In the genomic region with DNA sequence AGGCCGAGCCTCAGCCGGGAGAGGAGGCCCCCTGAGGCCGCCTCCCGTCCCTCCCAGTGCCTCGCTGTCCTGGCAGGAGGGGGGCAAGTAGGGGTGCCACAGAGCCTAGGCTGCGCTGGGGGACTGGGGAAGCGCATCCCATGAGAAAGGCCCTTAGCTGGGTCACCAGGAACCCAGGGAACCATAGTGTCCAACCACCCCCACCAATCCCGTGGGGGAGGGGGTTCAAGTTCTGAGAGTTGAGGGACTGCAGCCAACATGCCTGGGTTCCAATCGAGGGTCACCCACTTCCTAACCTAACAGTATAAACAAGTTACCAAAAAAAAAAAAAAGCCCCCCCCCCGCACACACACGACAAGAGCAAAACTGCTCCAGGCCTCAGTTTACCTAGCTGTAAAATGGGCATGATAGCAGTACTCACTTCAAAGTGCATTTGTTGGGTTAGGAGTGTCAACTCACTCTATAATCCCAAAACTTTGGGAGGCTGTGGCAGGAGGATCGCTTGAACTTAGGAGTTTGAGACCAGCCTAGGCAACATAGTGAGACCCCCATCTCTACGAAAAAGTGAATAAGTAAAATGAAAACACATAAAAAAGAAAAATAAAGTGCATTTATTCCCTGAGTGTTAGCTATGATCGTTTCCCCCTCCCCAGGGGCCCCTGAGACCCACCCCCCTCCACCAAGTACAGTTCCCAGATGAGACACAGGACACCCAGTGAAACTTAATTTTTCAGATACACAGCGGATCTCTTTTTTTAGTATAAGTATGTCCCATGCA, we compare ENCODE assay signal across 8 cellular contexts. TPM values are rescaled to one million over a fixed set of nuclear protein-coding genes. Genes with fewer than 3 reads are reported as not detected.
DNase-seq lines count a peak whose midpoint lies in the region; ATAC-seq and TF ChIP-seq lines count a peak whose summit lies in the region.

No MANE protein-coding gene starts in this region.

- H3K9ac ChIP-seq in ES-I3 (ENCODE audit: low read depth, low read length) (peak overlapping the region; percentile 66; the same call in 1 of the 2 replicates), SK-N-MC (ENCODE audit: insufficient read length) (no peak overlapping the region)

- H3K27ac ChIP-seq in SK-N-MC (peak overlapping the region; percentile 99), esophagus squamous epithelium (peak overlapping the region; percentile 98 to 100 (median 98)), psoas muscle (peak overlapping the region; percentile 97)

- peak in 2 of 4 donors; percentile 1 to 17 for TF ChIP-seq POLR2A in esophagus squamous epithelium (IDR thresholded peaks at IDR 0.05)

- H3K4me1 ChIP-seq in ES-I3 (ENCODE audit: insufficient read depth, low read length) (peaks cover 34% of the 10 kb centered on the region), esophagus squamous epithelium (peaks cover 65 to 98% (median 66%) of the 10 kb centered on the region in 3 donors), psoas muscle (peaks cover 58% of the 10 kb centered on the region)

- WGBS in esophagus squamous epithelium, 2 donors = 41 to 73% methylated on average over 6 to 8 of the region's 15 CpGs
- 27 to 33% (median 31%) methylated on average over 13 to 15 of the region's 15 CpGs for WGBS in psoas muscle, 3 donors

- peak in 1 of 6 experiments; percentile 38 for TF ChIP-seq CTCF in esophagus squamous epithelium (IDR thresholded peaks at IDR 0.05)
- TF ChIP-seq CTCF in psoas muscle (IDR thresholded peaks at IDR 0.05) = no peak

- H3K4me3 ChIP-seq in SK-N-MC (peak overlapping the region; percentile 82), esophagus squamous epithelium (peak overlapping the region; percentile 37 to 74 (median 56)), psoas muscle (peak overlapping the region; percentile 71)

- H3K36me3 ChIP-seq in ES-I3 (ENCODE audit: insufficient read depth, low read length) (no peaks in the 10 kb centered on the region), SK-N-MC (ENCODE audit: insufficient read depth, low read length) (no peaks in the 10 kb centered on the region), esophagus squamous epithelium (no peaks in the 10 kb centered on the region), psoas muscle (ENCODE audit: insufficient read depth in 1 of 2, low read depth in 1 of 2) (no peaks in the 10 kb centered on the region)

- H3K27me3 ChIP-seq in esophagus squamous epithelium = no peaks in the 10 kb centered on the region
- no peaks in the 10 kb centered on the region for H3K27me3 ChIP-seq in psoas muscle (ENCODE audit: insufficient read depth in 3 of 3, low read length in 2 of 3)

- ATAC-seq in psoas muscle (no peak), GM21786 (IDR thresholded peaks at IDR 0.05; ENCODE audit: unreplicated experiment) (no peak)

- intact Hi-C loops in esophagus squamous epithelium (cut with DNase I) = no loop called here
- intact Hi-C loops in psoas muscle (cut with DNase I) = no loop called here

- H3K9me3 ChIP-seq in ES-I3 (ENCODE audit: control insufficient read depth, insufficient read depth, low read length) (no peaks in the 10 kb centered on the region), SK-N-MC (ENCODE audit: low read depth, low read length) (no peaks in the 10 kb centered on the region), esophagus squamous epithelium (no peaks in the 10 kb centered on the region), psoas muscle (no peaks in the 10 kb centered on the region)

- no peak for DNase-seq in SK-N-MC (ENCODE audit: low read depth, low spot score)
- no peak for DNase-seq in esophagus squamous epithelium (lab: John Stamatoyannopoulos, UW)
- no peak for DNase-seq in psoas muscle
- no peak for DNase-seq in activated CD8-positive, alpha-beta memory T cell treated with anti-CD3 and anti-CD28 coated beads, Interleukin-2, amount 50 U/mL, for 4 hours
- DNase-seq in NCI-H1417 (lab: John Stamatoyannopoulos, UW) = no peak
- DNase-seq in DMS53 treated with DMSO at 0.1 percent for 48 hours (lab: John Stamatoyannopoulos, UW; ENCODE audit: unreplicated experiment) = no peak

RNA-seq across cellular contexts. Expression of gene NANOS3, which starts 28.8 kb away (rescaled TPM):
- total RNA-seq in esophagus squamous epithelium (not detected), psoas muscle (not detected)
- polyA plus RNA-seq in psoas muscle = not detected

RNA-seq across cellular contexts. Expression of gene ZSWIM4, which starts 52.8 kb away (rescaled TPM):
- total RNA-seq in esophagus squamous epithelium (10 to 100 TPM in 3 of 4 donors, 1 to 10 TPM in 1; 7.2 to 41.4 (median 16.9) TPM), psoas muscle (1 to 10 TPM; 3.3 to 7.8 (median 4.4) TPM)
- polyA plus RNA-seq in psoas muscle = 1 to 10 TPM in 2 of 3 donors, under 1 TPM in 1; 0.77 to 3.9 (median 1.6) TPM

RNA-seq across cellular contexts. Expression of gene BRME1, which starts 57.8 kb away (rescaled TPM):
- 1 to 10 TPM; 1.8 to 6.3 (median 4.0) TPM for total RNA-seq in esophagus squamous epithelium
- total RNA-seq in psoas muscle = 1 to 10 TPM in 2 of 4 donors, under 1 TPM in 2; 0.27 to 1.5 (median 1.0) TPM
- polyA plus RNA-seq in psoas muscle = 1 to 10 TPM in 2 of 3 donors, under 1 TPM in 1; 0.86 to 2.5 (median 1.7) TPM

RNA-seq across cellular contexts. Expression of gene CC2D1A, which starts 57.9 kb away (rescaled TPM):
- total RNA-seq in esophagus squamous epithelium = 10 to 100 TPM; 28.0 to 56.9 (median 36.0) TPM
- 10 to 100 TPM; 21.1 to 26.1 (median 24.6) TPM for total RNA-seq in psoas muscle
- polyA plus RNA-seq in psoas muscle = 10 to 100 TPM; 20.1 to 31.7 (median 23.1) TPM
